ENCODE assay signal across 9 cellular contexts in the genomic region with DNA sequence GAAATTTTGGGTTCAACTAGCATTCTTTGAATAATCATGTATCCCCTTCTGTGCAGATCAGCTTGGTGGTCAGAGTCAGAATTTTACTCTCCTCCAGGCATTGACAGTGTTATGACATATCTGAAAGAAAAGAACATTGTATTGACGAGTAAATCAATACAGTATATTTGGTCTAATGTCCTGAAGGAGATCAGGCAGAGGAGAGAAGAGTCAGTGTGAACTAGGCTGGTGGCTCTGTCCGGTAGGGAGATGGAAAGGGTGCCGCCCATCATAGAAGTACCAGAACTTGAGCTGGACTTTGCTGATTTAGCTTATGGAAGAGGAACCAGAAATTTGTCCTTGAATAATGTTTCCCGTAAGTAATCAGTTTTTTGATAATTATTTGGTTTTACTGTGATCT. TPM values are rescaled to one million over a fixed set of nuclear protein-coding genes. Genes with fewer than 3 reads are reported as not detected.
DNase-seq lines count a peak whose midpoint lies in the region; ATAC-seq, FAIRE-seq and TF ChIP-seq lines count a peak whose summit lies in the region.
"Had no signal": no experiment of that assay in that cellular context is flagged by ENCODE, and none has a peak within 500 bp of the region (broad histone marks: within the 10 kb centered on the region; RNA-seq: fewer than 3 reads in every experiment).

A gene (plus strand): TSS at position 301 of the 400 bp plus-strand sequence. CDS start 555 bp downstream, outside the sequence.

- FAIRE-seq in HepG2 (lab: Jason Lieb, UNC): no peak

- intact Hi-C loops in HepG2 (cut with micrococcal nuclease; ENCODE audit: unreplicated experiment) (no loop called here), vagina (cut with DNase I) (no loop called here)
- intact Hi-C loops in dendritic cell treated with granulocyte-macrophage colony-stimulating factor and Interleukin-4, amounts not matched to agents 40 ng/mL and 50 ng/mL, for 4 days (cut with micrococcal nuclease): no loop called here

- peak within 1 kb of the TSS in 1 of 2 donors; percentile 29 for H3K9ac ChIP-seq in liver (ENCODE audit: low read depth in 1 of 2, low read length in 2 of 2)
- H3K9ac ChIP-seq in HepG2 (ENCODE audit: insufficient read depth, low read depth, low read length): no peak within 1 kb of the TSS

- peaks cover 5% of the 10 kb centered on the region for H3K27me3 Mint-ChIP-seq in dendritic cell treated with granulocyte-macrophage colony-stimulating factor and Interleukin-4, amounts not matched to agents 40 ng/mL and 50 ng/mL, for 4 days

- H3K27ac ChIP-seq in liver (ENCODE audit: low read depth in 1 of 2, low read length in 2 of 2): peak within 1 kb of the TSS; percentile 56 to 58
- no peak within 1 kb of the TSS for H3K27ac ChIP-seq in HepG2 (ENCODE audit: extremely low read length, insufficient read depth, low read length)
- no peak within 1 kb of the TSS for H3K27ac ChIP-seq in muscle layer of duodenum (ENCODE audit: low read length)
- no peak within 1 kb of the TSS for H3K27ac ChIP-seq in vagina

- no TSS peak for BruUV-seq in HepG2 (replicated peaks; lab: Mats Ljungman, UMichigan)

- H3K9me3 ChIP-seq in liver (ENCODE audit: control insufficient read depth in 4 of 4, low read length in 3 of 4): no peaks in the 10 kb centered on the region
- no peaks in the 10 kb centered on the region for H3K9me3 ChIP-seq in HepG2 (ENCODE audit: low read length)
- H3K9me3 ChIP-seq in muscle layer of duodenum (ENCODE audit: control insufficient read depth in 1 of 2, low read length in 2 of 2): no peaks in the 10 kb centered on the region
- no peaks in the 10 kb centered on the region for H3K9me3 ChIP-seq in vagina

- no peak within 1 kb of the TSS for H2AFZ ChIP-seq in HepG2 (ENCODE audit: low read length)

- ATAC-seq in HepG2 (no peak), HG02642 (IDR thresholded peaks at IDR 0.05; ENCODE audit: poor library complexity, unreplicated experiment) (no peak), GM18517 (IDR thresholded peaks at IDR 0.05; ENCODE audit: unreplicated experiment) (no peak)
- no peak for ATAC-seq in activated CD4-positive, CD25-positive, alpha-beta regulatory T cell treated with anti-CD3 and anti-CD28 coated beads, Interleukin-2, amount 50 U/mL, for 24 hours

- DNase-seq in HepG2 (ENCODE audit: low spot score): no peak
- no peak for DNase-seq in vagina (ENCODE audit: extremely low spot score in 2 of 2)
- DNase-seq: amniotic stem cell had no signal

- no peak within 1 kb of the TSS for H3K4me2 ChIP-seq in HepG2 (ENCODE audit: low read depth, low read length)

- POLR2A ChIA-PET in HepG2 (lab: Yijun Ruan, JAX): no interaction called here

- peaks cover 4 to 11% (median 6%) of the 10 kb centered on the region in 4 donors for H3K4me1 ChIP-seq in liver (ENCODE audit: control insufficient read depth in 4 of 4, insufficient read depth in 4 of 4, low read length in 3 of 4)
- H3K4me1 ChIP-seq in HepG2 (ENCODE audit: insufficient read depth, low read length): no peaks in the 10 kb centered on the region
- no peaks in the 10 kb centered on the region for H3K4me1 ChIP-seq in muscle layer of duodenum (ENCODE audit: control insufficient read depth in 1 of 2, insufficient read depth in 2 of 2, low read length in 2 of 2)
- no peaks in the 10 kb centered on the region for H3K4me1 ChIP-seq in vagina

- no peaks in the 10 kb centered on the region for H3K9me3 Mint-ChIP-seq in dendritic cell treated with granulocyte-macrophage colony-stimulating factor and Interleukin-4, amounts not matched to agents 40 ng/mL and 50 ng/mL, for 4 days

- CTCF ChIA-PET in HepG2 (lab: Yijun Ruan, JAX; ENCODE audit: low intra/inter-chr PET ratio, low total read pairs): no interaction called here

- TF ChIP-seq POLR2A in HepG2 (IDR thresholded peaks at IDR 0.05; ENCODE audit: insufficient read depth in 1 of 2, low read depth in 2 of 2, low read length in 2 of 2): no peak
- TF ChIP-seq POLR2A in vagina (IDR thresholded peaks at IDR 0.05): no peak

- peak within 1 kb of the TSS; percentile 93 for H3K27ac Mint-ChIP-seq in dendritic cell treated with granulocyte-macrophage colony-stimulating factor and Interleukin-4, amounts not matched to agents 40 ng/mL and 50 ng/mL, for 4 days

- in situ Hi-C loops in HepG2 (cut with HindIII; ENCODE audit: extremely low pct_ligation_motif_present, low pct_unique_long_range_greater_than_20kb): no loop called here

- H3K27me3 ChIP-seq in liver (ENCODE audit: control insufficient read depth in 4 of 4, insufficient read depth in 4 of 4, low read length in 3 of 4) (peaks cover 0 to 1% (median 0%) of the 10 kb centered on the region in 4 donors), HepG2 (ENCODE audit: control insufficient read depth in 1 of 2, insufficient read depth in 2 of 2, low read length in 2 of 2) (peaks cover 0 to 23% of the 10 kb centered on the region in 2 experiments; a peak in 3 of 5 replicates), muscle layer of duodenum (ENCODE audit: low read depth, low read length) (no peaks in the 10 kb centered on the region), vagina (no peaks in the 10 kb centered on the region)

- H3K79me2 ChIP-seq in HepG2 (ENCODE audit: insufficient read depth, low read length): no peaks in the 10 kb centered on the region

- H3K4me3 ChIP-seq in liver (ENCODE audit: low read depth in 1 of 3, low read length in 3 of 3): peak within 1 kb of the TSS; percentile 36 to 66 (median 60)
- peak within 1 kb of the TSS in 1 of 3 experiments; percentile 8; a peak in 1 of 6 replicates for H3K4me3 ChIP-seq in HepG2 (replicated peaks in 1 of 3; ENCODE audit: insufficient read depth in 1 of 3, low read depth in 2 of 3, low read length in 3 of 3)
- peak within 1 kb of the TSS; percentile 59 to 68 for H3K4me3 ChIP-seq in muscle layer of duodenum (ENCODE audit: low read depth in 1 of 2, low read length in 2 of 2)
- peak within 1 kb of the TSS; percentile 37 to 48 for H3K4me3 ChIP-seq in vagina

- no peaks in the 10 kb centered on the region for H3K36me3 Mint-ChIP-seq in dendritic cell treated with granulocyte-macrophage colony-stimulating factor and Interleukin-4, amounts not matched to agents 40 ng/mL and 50 ng/mL, for 4 days (ENCODE audit: low read depth)

- H3K36me3 ChIP-seq in liver (ENCODE audit: control insufficient read depth in 4 of 4, insufficient read depth in 3 of 4, low read depth in 1 of 4, low read length in 3 of 4) (no peaks in the 10 kb centered on the region), HepG2 (replicated peaks in 1 of 2; ENCODE audit: control insufficient read depth in 1 of 2, insufficient read depth in 2 of 2, low read length in 2 of 2) (no peaks in the 10 kb centered on the region), muscle layer of duodenum (ENCODE audit: control insufficient read depth in 1 of 2, insufficient read depth in 2 of 2, low read length in 2 of 2) (no peaks in the 10 kb centered on the region), vagina (no peaks in the 10 kb centered on the region)

- TF ChIP-seq RAD21 in liver (IDR thresholded peaks at IDR 0.05) (no peak), HepG2 (CRISPR knock-in tag; IDR thresholded peaks at IDR 0.05) (no peak)

- H3K4me1 Mint-ChIP-seq in dendritic cell treated with granulocyte-macrophage colony-stimulating factor and Interleukin-4, amounts not matched to agents 40 ng/mL and 50 ng/mL, for 4 days (ENCODE audit: low read depth): peaks cover 78% of the 10 kb centered on the region

- H4K20me1 ChIP-seq in HepG2 (ENCODE audit: insufficient read depth, low read length): no peaks in the 10 kb centered on the region

- 79% methylated on average over 4 of the region's 4 CpGs for WGBS in liver
- 47% methylated on average over 4 of the region's 4 CpGs for WGBS in HepG2 (ENCODE audit: low lambda C conversion rate)

- TF ChIP-seq CTCF in liver (IDR thresholded peaks at IDR 0.05; ENCODE audit: low read depth, low read length, missing input control) (no peak), HepG2 (CRISPR knock-in tag; IDR thresholded peaks at IDR 0.05) (no peak), vagina (IDR thresholded peaks at IDR 0.05) (no peak)

- TF ChIP-seq EP300 in HepG2 (IDR thresholded peaks at IDR 0.05; ENCODE audit: low read depth in 2 of 2, low read length in 2 of 2) (no peak), HepG2 (CRISPR knock-in tag; IDR thresholded peaks at IDR 0.05; ENCODE audit: borderline replicate concordance) (no peak)

- H3K4me3 Mint-ChIP-seq in dendritic cell treated with granulocyte-macrophage colony-stimulating factor and Interleukin-4, amounts not matched to agents 40 ng/mL and 50 ng/mL, for 4 days: peak within 1 kb of the TSS; percentile 73

TF ChIP-seq in liver, 16 proteins besides CTCF, POLR2A, EP300 and RAD21:
- TF ChIP-seq EGR1 (IDR thresholded peaks at IDR 0.05; ENCODE audit: low read depth in 2 of 2) (no peak), SP1 (IDR thresholded peaks at IDR 0.05) (no peak), FOXA2 (IDR thresholded peaks at IDR 0.05) (no peak)

TF ChIP-seq in HepG2, 621 proteins besides CTCF, POLR2A, EP300 and RAD21:
- TF ChIP-seq PCBP2 (optimal IDR thresholded peaks at IDR 0.05; ENCODE audit: low read depth, low read length, poor library complexity, severe bottlenecking) (no peak), SOX5 (CRISPR knock-in tag; IDR thresholded peaks at IDR 0.05; ENCODE audit: borderline replicate concordance) (no peak)

RNA-seq across cellular contexts. Expression of the gene that starts here (rescaled TPM):
- 10 to 100 TPM in 1 of 2 donors, 1 to 10 TPM in 1; 2.0 to 22.4 TPM for total RNA-seq in liver
- polyA plus RNA-seq in liver: 1 to 10 TPM; 5.2 to 7.3 TPM
- total RNA-seq in HepG2 (2016; rRNA removed; fragmentation: Illumina TruSeq; extraction: Trizol): not detected in 2 replicates
- total RNA-seq in HepG2 (2016; cell fraction: cytosol; rRNA removed; fragmentation: Illumina TruSeq; extraction: Trizol; ENCODE audit: low read depth): not detected in 2 replicates
- not detected in 2 replicates for total RNA-seq in HepG2 (2016; cell fraction: insoluble cytoplasmic fraction; rRNA removed; fragmentation: Illumina TruSeq; extraction: Trizol)
- not detected in 2 replicates for total RNA-seq in HepG2 (2016; cell fraction: membrane; rRNA removed; fragmentation: Illumina TruSeq; extraction: Trizol)
- total RNA-seq in HepG2 (2016; cell fraction: nucleus; rRNA removed; fragmentation: Illumina TruSeq; extraction: Trizol): not detected in 2 replicates
- not detected in 2 replicates for polyA plus RNA-seq in HepG2 (2011; rRNA removed)
- not detected in 2 replicates for polyA plus RNA-seq in HepG2 (2011; cell fraction: cytosol; rRNA removed)
- not detected in 2 replicates for polyA plus RNA-seq in HepG2 (2011; cell fraction: nucleus; rRNA removed)
- not detected in 2 replicates for polyA plus RNA-seq in HepG2 (2012)
- not detected in 2 replicates for polyA plus RNA-seq in HepG2 (2016; cell fraction: cytosol; fragmentation: Illumina TruSeq; extraction: Trizol; ENCODE audit: low read depth)
- not detected in 2 replicates for polyA plus RNA-seq in HepG2 (2016; cell fraction: insoluble cytoplasmic fraction; fragmentation: Illumina TruSeq; extraction: Trizol; ENCODE audit: low read depth)
- polyA plus RNA-seq in HepG2 (2016; cell fraction: membrane; fragmentation: Illumina TruSeq; extraction: Trizol; ENCODE audit: low read depth): not detected in 2 replicates
- polyA plus RNA-seq in HepG2 (2016; cell fraction: nucleus; fragmentation: Illumina TruSeq; extraction: Trizol; ENCODE audit: insufficient read depth, low read depth): not detected in 2 replicates
- polyA minus RNA-seq in HepG2 (2011; rRNA and poly(A)+ RNA removed; ENCODE audit: low replicate concordance): not detected in 2 replicates
- polyA minus RNA-seq in HepG2 (2011; cell fraction: cytosol; rRNA and poly(A)+ RNA removed): not detected in 2 replicates
- not detected in 2 replicates for polyA minus RNA-seq in HepG2 (2011; cell fraction: nucleus; rRNA and poly(A)+ RNA removed)
- not detected for total RNA-seq in vagina

Comparison
In these comparisons a context has a peak if more than half of its experiments do, and no peak if none do; other contexts are left out.
1. H3K27ac ChIP-seq: peak in liver (2 of 2); none in HepG2 (single experiment), muscle layer of duodenum (single experiment) and vagina (single experiment).